19 cellular contexts compared by ENCODE assay signal in the genomic region with DNA sequence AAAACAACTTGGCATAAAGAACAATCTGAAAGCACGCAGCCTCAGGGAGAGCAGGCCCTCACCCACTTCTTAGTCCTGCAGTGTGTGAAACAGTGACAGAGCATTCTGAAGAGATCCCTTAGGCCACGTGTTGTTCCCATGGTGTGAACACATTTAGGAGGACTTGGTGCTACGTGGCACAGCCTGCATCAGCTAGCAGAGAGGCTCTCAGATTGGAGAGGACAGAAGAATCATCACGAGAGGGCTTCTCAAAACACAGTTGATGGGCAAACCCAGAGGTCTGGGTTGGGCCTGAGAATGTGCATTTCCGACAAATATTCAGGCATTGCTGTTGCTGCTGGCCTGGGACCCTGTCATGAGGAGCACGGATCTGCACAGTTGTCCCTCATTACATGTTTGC. TPM values are rescaled to one million over a fixed set of nuclear protein-coding genes. Genes with fewer than 3 reads are reported as not detected.
DNase-seq lines count a peak whose midpoint lies in the region; ATAC-seq and TF ChIP-seq lines count a peak whose summit lies in the region.
"Had no signal": no experiment of that assay in that cellular context is flagged by ENCODE, and none has a peak within 500 bp of the region (broad histone marks: within the 10 kb centered on the region; RNA-seq: fewer than 3 reads in every experiment).

No MANE protein-coding gene starts in this region.

- peaks cover 10% of the 10 kb centered on the region for H3K9me1 ChIP-seq in IMR-90 (ENCODE audit: insufficient read depth, low read length)

- peaks cover 6% of the 10 kb centered on the region; the same call in 1 of the 2 replicates for H4K20me1 ChIP-seq in IMR-90 (ENCODE audit: insufficient read depth, low read length)

- H3K23ac ChIP-seq in IMR-90 (ENCODE audit: low read depth, low read length) = no peak overlapping the region

- H4K5ac ChIP-seq in IMR-90 (ENCODE audit: low read depth, low read length) = no peak overlapping the region

- H3K56ac ChIP-seq in IMR-90 (ENCODE audit: extremely low read depth, insufficient read depth, low read length) = no peak overlapping the region

- H3K18ac ChIP-seq in IMR-90 (ENCODE audit: low read depth, low read length) = no peak overlapping the region

- no peak overlapping the region for H3K4ac ChIP-seq in IMR-90 (ENCODE audit: low read depth, low read length)

- H3K79me1 ChIP-seq in IMR-90 (ENCODE audit: low read depth in 1 of 2, low read length in 2 of 2) = no peaks in the 10 kb centered on the region

- no peak overlapping the region for H4K91ac ChIP-seq in IMR-90 (ENCODE audit: insufficient read depth, low read depth, low read length)

- TF ChIP-seq CTCF in IMR-90 (conservative IDR thresholded peaks at IDR 0.05; ENCODE audit: low read depth, low read length) (no peak), esophagus muscularis mucosa (IDR thresholded peaks at IDR 0.05) (no peak)

- in situ Hi-C loops in IMR-90 (cut with MboI; ENCODE audit: low sequenced_read_pairs) = no loop called here

- peak; percentile 30 for DNase-seq in EH (ENCODE audit: low read depth)
- no peak for DNase-seq in IMR-90
- DNase-seq in esophagus muscularis mucosa (ENCODE audit: extremely low spot score) = peak; percentile 83
- DNase-seq in posterior vena cava (ENCODE audit: low spot score) = peak; percentile 18
- no peak for DNase-seq in stimulated activated CD4-positive, alpha-beta T cell treated with anti-CD3 and anti-CD28 coated beads, Interleukin-15, amount 100 ng/mL, for 24 hours
- DNase-seq in NCI-H510A (lab: John Stamatoyannopoulos, UW) = no peak
- no peak for DNase-seq in activated CD4-positive, alpha-beta T cell treated with anti-CD3 and anti-CD28 coated beads for 36 hours
- DNase-seq: Calu3; CD4-positive, alpha-beta memory T cell; DMS53; NCI-H1436; NCI-H2029; NCI-H2171; NCI-H446; NCI-H774; RPMI8226 had no signal

- H2BK5ac ChIP-seq in IMR-90 (ENCODE audit: low read depth, low read length, poor library complexity, severe bottlenecking) = no peak overlapping the region

- BruUV-seq in IMR-90 (replicated peaks; lab: Mats Ljungman, UMichigan) = no TSS peak

- intact Hi-C loops in IMR-90 (cut with micrococcal nuclease) = no loop called here
- intact Hi-C loops in esophagus muscularis mucosa (cut with DNase I) = no loop called here
- intact Hi-C loops in posterior vena cava (cut with DNase I) = no loop called here
- intact Hi-C loops in activated CD4-positive, alpha-beta T cell treated with anti-CD3 and anti-CD28 coated beads for 36 hours (cut with DNase I, micrococcal nuclease) = no loop called here

- H2BK120ac ChIP-seq in IMR-90 (ENCODE audit: low read depth, low read length) = no peak overlapping the region

- no peaks in the 10 kb centered on the region for H3K9me3 Mint-ChIP-seq in activated CD4-positive, alpha-beta T cell treated with anti-CD3 and anti-CD28 coated beads for 36 hours (ENCODE audit: low read depth)
- H3K9me3 Mint-ChIP-seq: CD4-positive, alpha-beta memory T cell had no signal

- no peak for TF ChIP-seq POLR2A in IMR-90 (IDR thresholded peaks at IDR 0.05; ENCODE audit: low read depth, low read length)
- TF ChIP-seq POLR2A in esophagus muscularis mucosa (IDR thresholded peaks at IDR 0.05; ENCODE audit: low read depth) = no peak

- H3K27ac Mint-ChIP-seq in activated CD4-positive, alpha-beta T cell treated with anti-CD3 and anti-CD28 coated beads for 36 hours = no peak overlapping the region
- H3K27ac Mint-ChIP-seq: CD4-positive, alpha-beta memory T cell had no signal

- H2AK9ac ChIP-seq in IMR-90 (replicated peaks; ENCODE audit: low read depth, low read length, poor library complexity) = peak overlapping the region; percentile 51

- H3K4me1 ChIP-seq in IMR-90 (ENCODE audit: control insufficient read depth, insufficient read depth, low read length) = no peaks in the 10 kb centered on the region
- peaks cover 3 to 9% (median 6%) of the 10 kb centered on the region in 4 donors for H3K4me1 ChIP-seq in esophagus muscularis mucosa

- H2AK5ac ChIP-seq in IMR-90 (ENCODE audit: low read depth, low read length) = no peak overlapping the region

- no peaks in the 10 kb centered on the region for H3K9me3 ChIP-seq in IMR-90 (ENCODE audit: control insufficient read depth, insufficient read depth, low read length)
- H3K9me3 ChIP-seq in esophagus muscularis mucosa = no peaks in the 10 kb centered on the region

- no peak for TF ChIP-seq EP300 in esophagus muscularis mucosa (IDR thresholded peaks at IDR 0.05)

- dilution Hi-C loops in IMR-90 (cut with HindIII; ENCODE audit: low sequenced_read_pairs, unreplicated experiment) = no loop called here

- POLR2A ChIA-PET in IMR-90 (lab: Charles Lee; ENCODE audit: unreplicated experiment) = no interaction called here
- POLR2A ChIA-PET in activated CD4-positive, alpha-beta T cell treated with anti-CD3 and anti-CD28 coated beads for 36 hours (lab: Charles Lee) = no interaction called here

- H3K4me1 Mint-ChIP-seq in activated CD4-positive, alpha-beta T cell treated with anti-CD3 and anti-CD28 coated beads for 36 hours = peaks cover 2% of the 10 kb centered on the region

- no peak overlapping the region for H4K8ac ChIP-seq in IMR-90 (ENCODE audit: low read depth in 2 of 2, low read length in 2 of 2)

- H3K36me3 Mint-ChIP-seq in activated CD4-positive, alpha-beta T cell treated with anti-CD3 and anti-CD28 coated beads for 36 hours (ENCODE audit: low read depth) = no peaks in the 10 kb centered on the region

- no peak for ATAC-seq in IMR-90 (ENCODE audit: low read depth)
- no peak for ATAC-seq in activated CD4-positive, alpha-beta T cell treated with anti-CD3 and anti-CD28 coated beads for 36 hours
- ATAC-seq: HepG2 had no signal

- CTCF ChIA-PET in IMR-90 (lab: Yijun Ruan, JAX) = no interaction called here
- CTCF ChIA-PET in activated CD4-positive, alpha-beta T cell treated with anti-CD3 and anti-CD28 coated beads for 36 hours (lab: Charles Lee) = no interaction called here

- no peak overlapping the region for H3K4me2 ChIP-seq in IMR-90 (ENCODE audit: low read depth, low read length)
- H3K4me2 ChIP-seq: KMS-11 had no signal

- TF ChIP-seq RAD21 in IMR-90 (IDR thresholded peaks at IDR 0.05; ENCODE audit: low read length) = no peak

- WGBS in IMR-90 (ENCODE audit: extremely low coverage in 2 of 2, insufficient read length in 1 of 2), 2 experiments = 88% methylated on average over 4 of the region's 6 CpGs; no CpG with 5 or more reads in 1 of the 2 experiments
- 84% methylated on average over 6 of the region's 6 CpGs for WGBS in esophagus muscularis mucosa

- H3K27me3 ChIP-seq in IMR-90 (ENCODE audit: control insufficient read depth, insufficient read depth, low read length) (no peaks in the 10 kb centered on the region; the same call in 1 of the 2 replicates), esophagus muscularis mucosa (no peaks in the 10 kb centered on the region)

- H3K9ac ChIP-seq in IMR-90 (ENCODE audit: low read depth, low read length) = no peak overlapping the region
- H3K9ac ChIP-seq: KMS-11 had no signal

- H3K36me3 ChIP-seq in IMR-90 (ENCODE audit: control insufficient read depth, insufficient read depth, low read length) (peaks cover 5% of the 10 kb centered on the region; the same call in 1 of the 2 replicates), esophagus muscularis mucosa (peaks cover 0 to 9% (median 4%) of the 10 kb centered on the region in 4 donors)

- no peak overlapping the region for H3K4me3 ChIP-seq in IMR-90 (ENCODE audit: insufficient read depth, low read depth, low read length)
- H3K4me3 ChIP-seq in esophagus muscularis mucosa = no peak overlapping the region

- no peak overlapping the region for H2BK20ac ChIP-seq in IMR-90 (ENCODE audit: low read depth, low read length)

- H3K14ac ChIP-seq in IMR-90 (replicated peaks; ENCODE audit: low read depth, low read length) = no peak overlapping the region

- H2BK15ac ChIP-seq in IMR-90 (ENCODE audit: low read depth, low read length) = no peak overlapping the region

- H3K27ac ChIP-seq in IMR-90 (ENCODE audit: insufficient read depth, low read length) = no peak overlapping the region
- no peak overlapping the region for H3K27ac ChIP-seq in esophagus muscularis mucosa (replicated peaks in 1 of 4)
- H3K27ac ChIP-seq: KMS-11 had no signal

- no peak overlapping the region for H2AFZ ChIP-seq in IMR-90 (replicated peaks; ENCODE audit: low read length, poor library complexity)

- H3K27me3 Mint-ChIP-seq in activated CD4-positive, alpha-beta T cell treated with anti-CD3 and anti-CD28 coated beads for 36 hours = no peaks in the 10 kb centered on the region
- H3K27me3 Mint-ChIP-seq: B cell; CD4-positive, alpha-beta memory T cell had no signal

- no peak overlapping the region for H3K4me3 Mint-ChIP-seq in activated CD4-positive, alpha-beta T cell treated with anti-CD3 and anti-CD28 coated beads for 36 hours
- H3K4me3 Mint-ChIP-seq: CD4-positive, alpha-beta memory T cell had no signal

TF ChIP-seq in IMR-90, 13 proteins besides CTCF, POLR2A, EP300 and RAD21 (continues in another document):
- TF ChIP-seq SMC3 (IDR thresholded peaks at IDR 0.05; ENCODE audit: low read depth, low read length) (no peak), FOS (IDR thresholded peaks at IDR 0.05; ENCODE audit: low read depth, low read length) (no peak), MXI1 (IDR thresholded peaks at IDR 0.05; ENCODE audit: borderline replicate concordance, low read depth, low read length) (no peak), CHD1 (IDR thresholded peaks at IDR 0.05; ENCODE audit: low read depth, low read length) (no peak), RFX5 (IDR thresholded peaks at IDR 0.05; ENCODE audit: low read depth, low read length) (no peak), BHLHE40 (IDR thresholded peaks at IDR 0.05; ENCODE audit: low read depth, low read length) (no peak), CEBPB (IDR thresholded peaks at IDR 0.05; ENCODE audit: low read depth, low read length) (no peak)
- TF ChIP-seq, protein P1, sequence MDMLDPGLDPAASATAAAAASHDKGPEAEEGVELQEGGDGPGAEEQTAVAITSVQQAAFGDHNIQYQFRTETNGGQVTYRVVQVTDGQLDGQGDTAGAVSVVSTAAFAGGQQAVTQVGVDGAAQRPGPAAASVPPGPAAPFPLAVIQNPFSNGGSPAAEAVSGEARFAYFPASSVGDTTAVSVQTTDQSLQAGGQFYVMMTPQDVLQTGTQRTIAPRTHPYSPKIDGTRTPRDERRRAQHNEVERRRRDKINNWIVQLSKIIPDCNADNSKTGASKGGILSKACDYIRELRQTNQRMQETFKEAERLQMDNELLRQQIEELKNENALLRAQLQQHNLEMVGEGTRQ (IDR thresholded peaks at IDR 0.05; ENCODE audit: low read depth, low read length) = no peak

RNA-seq across cellular contexts. Expression of a gene that starts 26.1 kb away (rescaled TPM):
- 59.2 and 59.3 TPM in 2 replicates for total RNA-seq in IMR-90 (2012; rRNA removed)
- polyA plus RNA-seq in IMR-90 (2012; rRNA removed) = 97.0 and 97.8 TPM in 2 replicates
- 50.0 and 55.8 TPM in 2 replicates for polyA plus RNA-seq in IMR-90 (2012; cell fraction: cytosol; rRNA removed)
- polyA plus RNA-seq in IMR-90 (2012; cell fraction: nucleus; rRNA removed; ENCODE audit: low replicate concordance) = 54.6 and 91.2 TPM in 2 replicates
- total RNA-seq in esophagus muscularis mucosa = 10 to 100 TPM; 30.7 to 42.2 (median 32.1) TPM
- total RNA-seq in posterior vena cava = 10 to 100 TPM; 36.6 to 40.3 TPM
- total RNA-seq in activated CD4-positive, alpha-beta T cell treated with anti-CD3 and anti-CD28 coated beads for 36 hours = 100 to 1,000 TPM; 159 to 175 TPM

Comparison
In these comparisons a context has a peak if more than half of its experiments do, and no peak if none do; other contexts are left out.
1. DNase-seq: peak in EH (single experiment), esophagus muscularis mucosa (single experiment) and posterior vena cava (single experiment); none in IMR-90 (single experiment), stimulated activated CD4-positive, alpha-beta T cell treated with anti-CD3 and anti-CD28 coated beads, Interleukin-15, amount 100 ng/mL, for 24 hours (single experiment), NCI-H510A (single experiment) and activated CD4-positive, alpha-beta T cell treated with anti-CD3 and anti-CD28 coated beads for 36 hours (single experiment).